ENCODE assay signal across 1 cellular context in genomic region chr1:169105434-169106094, GRCh38.
TF ChIP-seq lines count a peak whose summit lies in the region.

No MANE protein-coding gene starts in this region.

TF ChIP-seq in HepG2, 621 proteins besides CTCF, POLR2A, EP300 and RAD21 (continued from another document and continues in another):
- TF ChIP-seq PRDM10 (CRISPR knock-in tag; IDR thresholded peaks at IDR 0.05; ENCODE audit: low read depth) (peak; percentile 43; the same call in 1 of the 2 replicates), KAT2B (IDR thresholded peaks at IDR 0.05; ENCODE audit: borderline replicate concordance, low read depth, low read length) (no peak), ZFP91 (CRISPR knock-in tag; IDR thresholded peaks at IDR 0.05; ENCODE audit: borderline replicate concordance) (peak; percentile 91), IKZF1 (IDR thresholded peaks at IDR 0.05) (no peak), HES4 (CRISPR knock-in tag; IDR thresholded peaks at IDR 0.05; ENCODE audit: borderline replicate concordance) (no peak), FOXA1 (IDR thresholded peaks at IDR 0.05) (no peak), FOXA1 (CRISPR knock-in tag; IDR thresholded peaks at IDR 0.05) (peak; percentile 30; the same call in 1 of the 2 replicates), PRDM15 (CRISPR knock-in tag; IDR thresholded peaks at IDR 0.05) (peak; percentile 18; the same call in 1 of the 2 replicates), EHMT2 (IDR thresholded peaks at IDR 0.05; ENCODE audit: borderline replicate concordance, low read depth, low read length) (no peak), GATA4 (IDR thresholded peaks at IDR 0.05; ENCODE audit: borderline replicate concordance, low read depth) (no peak), CCAR2 (optimal IDR thresholded peaks at IDR 0.05; ENCODE audit: low read depth, low read length) (no peak), ZFP36L1 (CRISPR knock-in tag; IDR thresholded peaks at IDR 0.05) (0 out of 2 replicates have a peak, but pooled peaks have one; percentile 87), ZFY (CRISPR knock-in tag; IDR thresholded peaks at IDR 0.05) (peak; percentile 85), ZNF83 (CRISPR knock-in tag; IDR thresholded peaks at IDR 0.05; ENCODE audit: borderline replicate concordance) (peak; percentile 78; the same call in 1 of the 2 replicates), HNRNPH1 (optimal IDR thresholded peaks at IDR 0.05; ENCODE audit: low read depth, low read length) (no peak), NAIF1 (CRISPR knock-in tag; IDR thresholded peaks at IDR 0.05; ENCODE audit: borderline replicate concordance) (0 out of 2 replicates have a peak, but pooled peaks have one; percentile 44), RNF219 (CRISPR knock-in tag; IDR thresholded peaks at IDR 0.05) (no peak), SKIL (CRISPR knock-in tag; IDR thresholded peaks at IDR 0.05; ENCODE audit: borderline replicate concordance) (peak; percentile 78; the same call in 1 of the 2 replicates), ZNF10 (CRISPR knock-in tag; IDR thresholded peaks at IDR 0.05; ENCODE audit: borderline replicate concordance, low read depth) (no peak), RFXAP (CRISPR knock-in tag; IDR thresholded peaks at IDR 0.05; ENCODE audit: borderline replicate concordance) (peak; percentile 82; the same call in 1 of the 2 replicates), SRSF4 (IDR thresholded peaks at IDR 0.05; ENCODE audit: low read depth, low read length, poor library complexity, severe bottlenecking) (no peak), GLI4 (CRISPR knock-in tag; IDR thresholded peaks at IDR 0.05; ENCODE audit: borderline replicate concordance) (no peak), CREB3 (CRISPR knock-in tag; IDR thresholded peaks at IDR 0.05) (no peak; the same call in 1 of the 2 replicates), ZSCAN31 (CRISPR knock-in tag; IDR thresholded peaks at IDR 0.05; ENCODE audit: low read depth) (no peak; the same call in 1 of the 2 replicates), TBP (CRISPR knock-in tag; IDR thresholded peaks at IDR 0.05) (no peak), ZNF441 (CRISPR knock-in tag; IDR thresholded peaks at IDR 0.05; ENCODE audit: borderline replicate concordance) (peak; percentile 7; the same call in 1 of the 2 replicates), ZNF724P (CRISPR knock-in tag; IDR thresholded peaks at IDR 0.05; ENCODE audit: borderline replicate concordance) (no peak), ZSCAN25 (CRISPR knock-in tag; IDR thresholded peaks at IDR 0.05) (peak; percentile 77; the same call in 1 of the 2 replicates), DNMT1 (CRISPR knock-in tag; IDR thresholded peaks at IDR 0.05) (no peak), NCOA5 (CRISPR knock-in tag; IDR thresholded peaks at IDR 0.05) (no peak), TFDP2 (CRISPR knock-in tag; IDR thresholded peaks at IDR 0.05) (peak; percentile 88; the same call in 1 of the 2 replicates), CENPX (CRISPR knock-in tag; IDR thresholded peaks at IDR 0.05) (no peak), ZNF570 (CRISPR knock-in tag; IDR thresholded peaks at IDR 0.05; ENCODE audit: borderline replicate concordance) (no peak), ZNF496 (CRISPR knock-in tag; IDR thresholded peaks at IDR 0.05; ENCODE audit: insufficient replicate concordance) (no peak), SATB2 (CRISPR knock-in tag; IDR thresholded peaks at IDR 0.05) (no peak; the same call in 1 of the 2 replicates), MED1 (CRISPR knock-in tag; IDR thresholded peaks at IDR 0.05) (peak; percentile 91), ZNF878 (CRISPR knock-in tag; IDR thresholded peaks at IDR 0.05) (no peak; the same call in 1 of the 2 replicates), KDM4B (CRISPR knock-in tag; IDR thresholded peaks at IDR 0.05) (no peak; the same call in 1 of the 2 replicates), ZNF232 (CRISPR knock-in tag; IDR thresholded peaks at IDR 0.05; ENCODE audit: borderline replicate concordance) (peak; percentile 31; the same call in 1 of the 2 replicates), ZNF335 (CRISPR knock-in tag; IDR thresholded peaks at IDR 0.05) (no peak; the same call in 1 of the 2 replicates), ZNF773 (CRISPR knock-in tag; IDR thresholded peaks at IDR 0.05; ENCODE audit: borderline replicate concordance) (no peak), DPF2 (CRISPR knock-in tag; IDR thresholded peaks at IDR 0.05; ENCODE audit: borderline replicate concordance, low read depth) (peak; percentile 59; the same call in 1 of the 2 replicates), ZIK1 (CRISPR knock-in tag; IDR thresholded peaks at IDR 0.05; ENCODE audit: borderline replicate concordance, low read depth) (0 out of 2 replicates have a peak, but pooled peaks have one; percentile 23), ARNTL (CRISPR knock-in tag; IDR thresholded peaks at IDR 0.05) (0 out of 2 replicates have a peak, but pooled peaks have one; percentile 26), MTA3 (CRISPR knock-in tag; IDR thresholded peaks at IDR 0.05) (no peak), THYN1 (CRISPR knock-in tag; IDR thresholded peaks at IDR 0.05; ENCODE audit: borderline replicate concordance, low read depth) (no peak), ZNF251 (CRISPR knock-in tag; IDR thresholded peaks at IDR 0.05) (no peak), ZSCAN29 (CRISPR knock-in tag; conservative IDR thresholded peaks at IDR 0.05) (peak; percentile 89; the same call in 1 of the 2 replicates), ZNF678 (CRISPR knock-in tag; IDR thresholded peaks at IDR 0.05) (no peak), RELA (CRISPR knock-in tag; IDR thresholded peaks at IDR 0.05) (peak; percentile 40; the same call in 1 of the 2 replicates), ARNT2 (CRISPR knock-in tag; IDR thresholded peaks at IDR 0.05; ENCODE audit: low read depth) (peak; percentile 75), ZNF672 (CRISPR knock-in tag; IDR thresholded peaks at IDR 0.05) (no peak), ZNF510 (CRISPR knock-in tag; IDR thresholded peaks at IDR 0.05; ENCODE audit: low read depth) (0 out of 2 replicates have a peak, but pooled peaks have one; percentile 4), THAP8 (CRISPR knock-in tag; IDR thresholded peaks at IDR 0.05; ENCODE audit: borderline replicate concordance) (no peak; the same call in 1 of the 2 replicates)
